Comparison of ENCODE assay signal across 26 cellular contexts in genomic region chr9:135252980-135253304, GRCh38.
DNase-seq lines count a peak whose midpoint lies in the region; ATAC-seq and TF ChIP-seq lines count a peak whose summit lies in the region.
"Had no signal": no experiment of that assay in that cellular context is flagged by ENCODE, and none has a peak within 500 bp of the region (broad histone marks: within the 10 kb centered on the region; RNA-seq: fewer than 3 reads in every experiment).

No MANE protein-coding gene starts in this region.

- no peaks in the 10 kb centered on the region for H3K36me3 ChIP-seq in NT2/D1 (ENCODE audit: insufficient read depth, insufficient read length, low read length)
- no peaks in the 10 kb centered on the region for H3K36me3 ChIP-seq in mesendoderm (ENCODE audit: control insufficient read depth, insufficient read depth, low read length)
- no peaks in the 10 kb centered on the region for H3K36me3 ChIP-seq in stomach
- H3K36me3 ChIP-seq: ascending aorta, left lung, neutrophil, prostate gland had no signal

- no CpG with 5 or more reads among the region's 9 CpGs for WGBS in mesendoderm (ENCODE audit: extremely low coverage, insufficient coverage, low lambda C conversion rate)
- WGBS in stomach, 5 donors = 18 to 47% (median 21%) methylated on average over 8 to 9 of the region's 9 CpGs

- no peak for TF ChIP-seq CTCF in stomach (IDR thresholded peaks at IDR 0.05)

- peak overlapping the region; percentile 1 for H3K4ac ChIP-seq in mesendoderm (ENCODE audit: low read depth, low read length)

- TF ChIP-seq POLR2A in stomach (IDR thresholded peaks at IDR 0.05) = no peak

- DNase-seq in Right ventricle myocardium inferior (ENCODE audit: missing footprints) = peak; percentile 28
- no peak for DNase-seq in left ventricle myocardium superior
- no peak for DNase-seq in NT2/D1 (ENCODE audit: low read depth, low spot score)
- DNase-seq in mesendoderm = peak; percentile 18
- DNase-seq in stomach = peak; percentile 52
- DNase-seq in putamen (ENCODE audit: low spot score) = no peak
- no peak for DNase-seq in NCI-H2171 (lab: John Stamatoyannopoulos, UW)
- DNase-seq: 8988T; activated CD8-positive, alpha-beta memory T cell treated with anti-CD3 and anti-CD28 coated beads, Interleukin-2, amount 10 ng/mL, durations not matched to agents 7 days and 5 days; activated gamma-delta T cell treated with Interleukin-2 at 50 U/mL for 16 hours; activated naive CD8-positive, alpha-beta T cell treated with anti-CD3 and anti-CD28 coated beads, Interleukin-2, amount 10 ng/mL, durations not matched to agents 7 days and 5 days; activated T-cell treated with anti-CD3 and anti-CD28 coated beads, Interleukin-2, amount 50 U/mL, for 48 hours; central memory CD4-positive, alpha-beta T cell; cortex of kidney; DMS79; effector memory CD8-positive, alpha-beta T cell; erythroblast; GDM1; GOT3; NCI-H510A; stimulated activated naive B cell treated with anti-CD40 and anti-IgM and Interleukin-4, amounts not matched to agents 10 μg/mL and 1 μg/mL and 100 μg/mL, for 72 hours had no signal

- no peak overlapping the region for H3K27ac ChIP-seq in mesendoderm (ENCODE audit: low read depth, low read length)
- H3K27ac ChIP-seq in stomach = peak overlapping the region in 3 of 5 donors; percentile 8 to 60 (median 9)
- H3K27ac ChIP-seq: ascending aorta, left lung, neutrophil, prostate gland had no signal

- peak overlapping the region; percentile 80 for H3K23ac ChIP-seq in mesendoderm (ENCODE audit: low read length)

- no peak for TF ChIP-seq EP300 in stomach (IDR thresholded peaks at IDR 0.05)

- H2BK15ac ChIP-seq in mesendoderm (replicated peaks; ENCODE audit: low read depth) = no peak overlapping the region

- H2AK5ac ChIP-seq in mesendoderm (ENCODE audit: low read length) = no peak overlapping the region

- no peaks in the 10 kb centered on the region for H3K79me2 ChIP-seq in mesendoderm (ENCODE audit: control insufficient read depth, insufficient read depth, low read length)

- H3K79me1 ChIP-seq in mesendoderm (ENCODE audit: low read length) = no peaks in the 10 kb centered on the region

- no peak overlapping the region for H4K8ac ChIP-seq in mesendoderm (ENCODE audit: low read depth, low read length)

- H2BK120ac ChIP-seq in mesendoderm (ENCODE audit: low read depth, low read length) = no peak overlapping the region

- peak overlapping the region; percentile 63 for H2BK5ac ChIP-seq in mesendoderm (ENCODE audit: low read length)

- intact Hi-C loops in Right ventricle myocardium inferior (cut with DNase I) (no loop called here), left ventricle myocardium superior (cut with micrococcal nuclease) (no loop called here), stomach (cut with DNase I; ENCODE audit: low total_unique reads) (no loop called here)

- peak overlapping the region; percentile 86 for H3K56ac ChIP-seq in mesendoderm (ENCODE audit: low read length)

- H3K4me3 ChIP-seq in NT2/D1 (ENCODE audit: insufficient read length, low read depth) (peak overlapping the region; percentile 29), mesendoderm (ENCODE audit: low read length) (no peak overlapping the region), stomach (no peak overlapping the region)
- H3K4me3 ChIP-seq: ascending aorta, left lung, prostate gland had no signal

- H3K4me2 ChIP-seq in mesendoderm (ENCODE audit: low read length) = peak overlapping the region; percentile 18

- no peak overlapping the region for H3K18ac ChIP-seq in mesendoderm (ENCODE audit: low read length)

- H4K5ac ChIP-seq in mesendoderm (ENCODE audit: low read length) = no peak overlapping the region

- H3K9ac ChIP-seq in NT2/D1 (ENCODE audit: insufficient read length, low read depth) (peak overlapping the region; percentile 81), mesendoderm (ENCODE audit: low read length) (peak overlapping the region; percentile 63)

- H3K4me1 ChIP-seq in NT2/D1 (ENCODE audit: insufficient read depth, insufficient read length) (peaks cover 38% of the 10 kb centered on the region), mesendoderm (ENCODE audit: control insufficient read depth, low read depth, low read length) (peaks cover 3% of the 10 kb centered on the region), stomach (peaks cover 0 to 7% (median 0%) of the 10 kb centered on the region in 4 donors)
- H3K4me1 ChIP-seq: ascending aorta, left lung, prostate gland had no signal

- ATAC-seq in Right ventricle myocardium inferior (no peak), left ventricle myocardium superior (no peak), HG02973 (IDR thresholded peaks at IDR 0.05; ENCODE audit: unreplicated experiment) (no peak)
- ATAC-seq: activated CD8-positive, alpha-beta memory T cell treated with anti-CD3 and anti-CD28 coated beads, Interleukin-2, amount 10 ng/mL, durations not matched to agents 7 days and 5 days; effector memory CD8-positive, alpha-beta T cell; left lung; stimulated activated naive B cell treated with anti-CD40 and anti-IgM and Interleukin-4, amounts not matched to agents 10 μg/mL and 1 μg/mL and 100 μg/mL, for 72 hours had no signal

- H3K27me3 ChIP-seq in NT2/D1 (ENCODE audit: insufficient read depth, insufficient read length) = no peaks in the 10 kb centered on the region
- H3K27me3 ChIP-seq in mesendoderm (ENCODE audit: insufficient read depth, low read length, poor library complexity) = no peaks in the 10 kb centered on the region
- H3K27me3 ChIP-seq in stomach = peaks cover 0 to 83% (median 0%) of the 10 kb centered on the region in 3 donors
- H3K27me3 ChIP-seq: ascending aorta had no signal

- H3K9me3 ChIP-seq in NT2/D1 (ENCODE audit: insufficient read depth, low read length) (no peaks in the 10 kb centered on the region), stomach (no peaks in the 10 kb centered on the region)
- H3K9me3 ChIP-seq: ascending aorta, left lung, neutrophil, prostate gland had no signal

Comparison
In these comparisons a context has a peak if more than half of its experiments do, and no peak if none do; other contexts are left out.
1. DNase-seq: peak in Right ventricle myocardium inferior (single experiment), mesendoderm (single experiment) and stomach (single experiment); none in left ventricle myocardium superior (single experiment), NT2/D1 (single experiment), putamen (single experiment) and NCI-H2171 (single experiment).